In genomic region chr21:28472528-28472927, GRCh38 we compare ENCODE assay signal across 7 cellular contexts.
A peak's percentile ranks its signal among the peaks of the same experiment; 100 is the strongest.
DNase-seq lines count a peak whose midpoint lies in the region; ATAC-seq, FAIRE-seq and TF ChIP-seq lines count a peak whose summit lies in the region.
"Not testable (repeated sequence)": the region's sequence is repeated elsewhere in the genome, so short reads cannot be mapped to it uniquely, and the experiment has no call there.

No MANE protein-coding gene starts in this region.

- H3K9ac ChIP-seq in KMS-11; adipocyte (ENCODE audit: low read length): not testable (repeated sequence)

- H3K9me3 ChIP-seq in adipocyte (ENCODE audit: control insufficient read depth, low read length), result not testable (repeated sequence)

- not testable (repeated sequence) for H3K27me3 ChIP-seq in KMS-11 (ENCODE audit: insufficient read depth, low read depth); adipocyte (replicated peaks; ENCODE audit: control insufficient read depth, insufficient read depth, low read length)

- H2AFZ ChIP-seq in KMS-11 (ENCODE audit: low read depth), result not testable (repeated sequence)

- H4K20me1 ChIP-seq in KMS-11 (ENCODE audit: insufficient read depth), result not testable (repeated sequence)

- H3K27ac ChIP-seq in KMS-11, result not testable (repeated sequence)

- TF ChIP-seq CTCF in GM12865 (IDR thresholded peaks at IDR 0.05; ENCODE audit: insufficient read depth, low read depth, low read length, missing control alignments); KMS-11 (conservative IDR thresholded peaks at IDR 0.05; ENCODE audit: low read depth, low read length): not testable (repeated sequence)

- H3K36me3 ChIP-seq in KMS-11 (ENCODE audit: insufficient read depth); adipocyte (ENCODE audit: control insufficient read depth, insufficient read depth, low read length, severe bottlenecking): not testable (repeated sequence)

- not testable (repeated sequence) for H3K79me2 ChIP-seq in KMS-11 (ENCODE audit: insufficient read depth, low read depth)

- ATAC-seq in GM18868 (IDR thresholded peaks at IDR 0.05; ENCODE audit: unreplicated experiment), result peak; percentile 44
- peak; percentile 53 for ATAC-seq in HG02642 (IDR thresholded peaks at IDR 0.05; ENCODE audit: poor library complexity, unreplicated experiment)

- H3K4me1 ChIP-seq in KMS-11 (ENCODE audit: low read depth, poor library complexity, severe bottlenecking), result peaks cover 37% of the 10 kb centered on the region
- peaks cover 12% of the 10 kb centered on the region for H3K4me1 ChIP-seq in adipocyte (ENCODE audit: control insufficient read depth, insufficient read depth, low read length)

- H3K4me3 ChIP-seq in GM12865 (ENCODE audit: low read depth, low read length); KMS-11 (IDR thresholded peaks at IDR 0.05; ENCODE audit: insufficient read depth, low read depth, low read length); adipocyte (ENCODE audit: low read length): not testable (repeated sequence)

- peak overlapping the region; percentile 2; the same call in 1 of the 2 replicates for H3K4me2 ChIP-seq in KMS-11

- DNase-seq in GM12865 (ENCODE audit: low read depth) (peak; percentile 37), adipocyte (ENCODE audit: low read depth) (peak; percentile 30), iris pigment epithelial cell (ENCODE audit: low read depth) (peak; percentile 34)

- peak; percentile 31 for FAIRE-seq in endometrium (lab: Jason Lieb, UNC)
